ENCODE assay signal across 9 cellular contexts in genomic region chr14:68938515-68939423, GRCh38. TPM values are rescaled to one million over a fixed set of nuclear protein-coding genes. Genes with fewer than 3 reads are reported as not detected.
DNase-seq lines count a peak whose midpoint lies in the region; ATAC-seq and TF ChIP-seq lines count a peak whose summit lies in the region.
"Had no signal": no experiment of that assay in that cellular context is flagged by ENCODE, and none has a peak within 500 bp of the region (broad histone marks: within the 10 kb centered on the region; RNA-seq: fewer than 3 reads in every experiment).

No MANE protein-coding gene starts in this region.

- H3K9me2 ChIP-seq in HCT116 (ENCODE audit: insufficient read depth) = no peaks in the 10 kb centered on the region
- no peaks in the 10 kb centered on the region for H3K9me2 ChIP-seq in hepatocyte (replicated peaks; ENCODE audit: insufficient read depth)

- no peak overlapping the region for H3K4me3 Mint-ChIP-seq in stimulated activated naive B cell treated with anti-CD40 and anti-IgM and Interleukin-4, amounts not matched to agents 10 μg/mL and 1 μg/mL and 100 μg/mL, for 72 hours

- no peak for TF ChIP-seq POLR2A in HCT116 (IDR thresholded peaks at IDR 0.05; ENCODE audit: borderline replicate concordance, extremely low read depth, insufficient read depth, insufficient read length)

- BruUV-seq in HCT116 (replicated peaks; lab: Mats Ljungman, UMichigan) = no TSS peak

- 47% methylated on average over 8 of the region's 8 CpGs for WGBS in hepatocyte (ENCODE audit: low lambda C conversion rate, missing lambda C conversion rate)

- H3K27me3 ChIP-seq in HCT116 (ENCODE audit: insufficient read depth, low read length) (no peaks in the 10 kb centered on the region), adipocyte (replicated peaks; ENCODE audit: control insufficient read depth, insufficient read depth, low read length) (no peaks in the 10 kb centered on the region), hepatocyte (no peaks in the 10 kb centered on the region), skeletal muscle satellite cell (ENCODE audit: control insufficient read depth, insufficient read depth, low read length) (no peaks in the 10 kb centered on the region)

- H3K9me3 ChIP-seq in HCT116 (ENCODE audit: control insufficient read depth in 1 of 2, insufficient read depth in 1 of 2, low read depth in 1 of 2, low read length in 2 of 2) (no peaks in the 10 kb centered on the region), adipocyte (ENCODE audit: control insufficient read depth, low read length) (no peaks in the 10 kb centered on the region), hepatocyte (ENCODE audit: low read depth) (no peaks in the 10 kb centered on the region), skeletal muscle satellite cell (replicated peaks; ENCODE audit: low read length) (no peaks in the 10 kb centered on the region)

- RAD21 ChIA-PET in HCT116 (lab: Charles Lee; ENCODE audit: low non-redundant PET in 1 of 2, low total read pairs in 2 of 2, uncharacterized antibody in 2 of 2, unreplicated experiment in 2 of 2) = no interaction called here

- intact Hi-C loops in HCT116 (cut with micrococcal nuclease) = no loop called here

- H4K20me1 ChIP-seq in HCT116 (ENCODE audit: insufficient read depth) (peaks cover 8% of the 10 kb centered on the region; the same call in 1 of the 2 replicates), hepatocyte (ENCODE audit: insufficient read depth, poor library complexity, severe bottlenecking) (peaks cover 9% of the 10 kb centered on the region)

- H3K36me3 ChIP-seq in HCT116 (ENCODE audit: control insufficient read depth in 1 of 2, insufficient read depth in 2 of 2, low read length in 2 of 2) = no peaks in the 10 kb centered on the region; a peak in 1 of 4 replicates
- H3K36me3 ChIP-seq in adipocyte (ENCODE audit: control insufficient read depth, insufficient read depth, low read length, severe bottlenecking) = peaks cover 19% of the 10 kb centered on the region
- H3K36me3 ChIP-seq in hepatocyte (replicated peaks; ENCODE audit: insufficient read depth, low read depth) = no peaks in the 10 kb centered on the region
- H3K36me3 ChIP-seq in skeletal muscle satellite cell (ENCODE audit: insufficient read depth, low read length) = peaks cover 23% of the 10 kb centered on the region

- CTCF ChIA-PET in HCT116 (lab: Charles Lee) = interaction anchor here (2.1 kb wide), 1 partner anchor 27 kb away, joined by 5 read pairs; no protein-coding TSS in a partner anchor

- no peaks in the 10 kb centered on the region for H3K9me3 Mint-ChIP-seq in stimulated activated naive B cell treated with anti-CD40 and anti-IgM and Interleukin-4, amounts not matched to agents 10 μg/mL and 1 μg/mL and 100 μg/mL, for 72 hours

- H3K79me2 ChIP-seq in HCT116 (ENCODE audit: insufficient read depth, low read length) = peaks cover 94% of the 10 kb centered on the region
- H3K79me2 ChIP-seq in hepatocyte = peaks cover 81% of the 10 kb centered on the region

- POLR2A ChIA-PET in HCT116 (lab: Charles Lee) = interaction anchor here (1.1 kb wide), 1 partner anchor 11 kb away, joined by 4 read pairs; no protein-coding TSS in a partner anchor

- H2AFZ ChIP-seq in HCT116 (ENCODE audit: low read depth, low read length, poor library complexity, severe bottlenecking) (no peak overlapping the region), hepatocyte (no peak overlapping the region)

- no peaks in the 10 kb centered on the region for H3K36me3 Mint-ChIP-seq in stimulated activated naive B cell treated with anti-CD40 and anti-IgM and Interleukin-4, amounts not matched to agents 10 μg/mL and 1 μg/mL and 100 μg/mL, for 72 hours

- DNase-seq in HCT116 (ENCODE audit: low read depth, low spot score) (no peak), adipocyte (ENCODE audit: low read depth) (peak; percentile 48), hepatocyte (ENCODE audit: low spot score) (peak; percentile 63), DMS153 (lab: John Stamatoyannopoulos, UW) (no peak), GDM1 (lab: John Stamatoyannopoulos, UW) (no peak)
- DNase-seq in stimulated activated naive B cell treated with anti-CD40 and anti-IgM and Interleukin-4, amounts not matched to agents 10 μg/mL and 1 μg/mL and 100 μg/mL, for 72 hours = no peak
- DNase-seq: stimulated activated naive CD4-positive, alpha-beta T cell treated with Interleukin-2 at 50 U/mL for 16 hours had no signal

- H3K4me1 ChIP-seq in HCT116 (ENCODE audit: control insufficient read depth in 1 of 2, insufficient read depth in 2 of 2, low read length in 2 of 2) (peaks cover 45 to 65% of the 10 kb centered on the region in 2 experiments), adipocyte (ENCODE audit: control insufficient read depth, insufficient read depth, low read length) (peaks cover 47% of the 10 kb centered on the region), hepatocyte (ENCODE audit: insufficient read depth) (peaks cover 57% of the 10 kb centered on the region), skeletal muscle satellite cell (ENCODE audit: control insufficient read depth, insufficient read depth, low read length) (peaks cover 90% of the 10 kb centered on the region)

- ATAC-seq in HCT116 (no peak), HG02885 (IDR thresholded peaks at IDR 0.05; ENCODE audit: poor library complexity, unreplicated experiment) (no peak)
- ATAC-seq in stimulated activated naive B cell treated with anti-CD40 and anti-IgM and Interleukin-4, amounts not matched to agents 10 μg/mL and 1 μg/mL and 100 μg/mL, for 72 hours (replicated peaks) = no peak

- no peak for TF ChIP-seq RAD21 in HCT116 (IDR thresholded peaks at IDR 0.05; ENCODE audit: low read depth)

- H3K4me2 ChIP-seq in HCT116 (ENCODE audit: low read length) (peak overlapping the region; percentile 28; the same call in 1 of the 2 replicates), hepatocyte (peak overlapping the region; percentile 48), skeletal muscle satellite cell (ENCODE audit: low read length) (peak overlapping the region; percentile 64)

- no peaks in the 10 kb centered on the region for H3K4me1 Mint-ChIP-seq in stimulated activated naive B cell treated with anti-CD40 and anti-IgM and Interleukin-4, amounts not matched to agents 10 μg/mL and 1 μg/mL and 100 μg/mL, for 72 hours

- H3K4me3 ChIP-seq in HCT116 (replicated peaks in 1 of 2; ENCODE audit: low read depth in 1 of 2, low read length in 2 of 2) (no peak overlapping the region), adipocyte (ENCODE audit: low read length) (no peak overlapping the region), hepatocyte (no peak overlapping the region), skeletal muscle satellite cell (ENCODE audit: low read length) (peak overlapping the region; percentile 5)

- H3K9ac ChIP-seq in HCT116 (ENCODE audit: low read length) (no peak overlapping the region), adipocyte (ENCODE audit: low read length) (peak overlapping the region; percentile 17), skeletal muscle satellite cell (ENCODE audit: low read depth, low read length) (peak overlapping the region; percentile 60)

- TF ChIP-seq CTCF in HCT116 (IDR thresholded peaks at IDR 0.05 in 2 of 3, conservative IDR thresholded peaks at IDR 0.05 in 1 of 3; ENCODE audit: borderline replicate concordance in 1 of 3, insufficient read depth in 1 of 3, low read depth in 2 of 3, low read length in 2 of 3) (no peak), hepatocyte (IDR thresholded peaks at IDR 0.05; ENCODE audit: poor library complexity) (no peak)

- no peak overlapping the region for H3K27ac ChIP-seq in HCT116 (ENCODE audit: low read depth, low read length)
- H3K27ac ChIP-seq in hepatocyte = peak overlapping the region; percentile 89

- H3K27me3 Mint-ChIP-seq in stimulated activated naive B cell treated with anti-CD40 and anti-IgM and Interleukin-4, amounts not matched to agents 10 μg/mL and 1 μg/mL and 100 μg/mL, for 72 hours = no peaks in the 10 kb centered on the region

- no peak overlapping the region for H3K27ac Mint-ChIP-seq in stimulated activated naive B cell treated with anti-CD40 and anti-IgM and Interleukin-4, amounts not matched to agents 10 μg/mL and 1 μg/mL and 100 μg/mL, for 72 hours

TF ChIP-seq in HCT116, 20 proteins besides CTCF, POLR2A, EP300 and RAD21 (continues in another document):
- no peak for TF ChIP-seq ZFX (IDR thresholded peaks at IDR 0.05)
- no peak for TF ChIP-seq ATF3 (IDR thresholded peaks at IDR 0.05)
- TF ChIP-seq ELF1 (IDR thresholded peaks at IDR 0.05; ENCODE audit: borderline replicate concordance, low read depth) = no peak
- no peak for TF ChIP-seq POLR2AphosphoS5 (IDR thresholded peaks at IDR 0.05; ENCODE audit: low read depth, low read length)
- TF ChIP-seq JUND (IDR thresholded peaks at IDR 0.05) = no peak
- no peak for TF ChIP-seq SP1 (IDR thresholded peaks at IDR 0.05; ENCODE audit: low read depth)
- TF ChIP-seq MAX (IDR thresholded peaks at IDR 0.05) = no peak
- TF ChIP-seq TCF7L2 (IDR thresholded peaks at IDR 0.05; ENCODE audit: borderline replicate concordance, extremely low read depth, insufficient read depth, insufficient read length) = no peak
- no peak for TF ChIP-seq FOSL1 (IDR thresholded peaks at IDR 0.05; ENCODE audit: low read depth)
- no peak for TF ChIP-seq SRF (IDR thresholded peaks at IDR 0.05; ENCODE audit: low read depth)

RNA-seq across cellular contexts. Expression of gene ACTN1, which starts 40.3 kb away (rescaled TPM):
- total RNA-seq in HCT116 (2021; ENCODE audit: unreplicated experiment) (123 TPM), hepatocyte (82.2 and 88.0 TPM in 2 replicates)
- polyA plus RNA-seq in HCT116 (2012) = 134 and 167 TPM in 2 replicates
- 157 and 163 TPM in 2 replicates for polyA plus RNA-seq in hepatocyte
- 110 and 141 TPM in 2 replicates for total RNA-seq in skeletal muscle satellite cell (2012; rRNA removed)

Comparison
In these comparisons a context has a peak if more than half of its experiments do, and no peak if none do; other contexts are left out.
1. DNase-seq: peak in adipocyte (single experiment) and hepatocyte (single experiment); none in HCT116 (single experiment), DMS153 (single experiment), GDM1 (single experiment) and stimulated activated naive B cell treated with anti-CD40 and anti-IgM and Interleukin-4, amounts not matched to agents 10 μg/mL and 1 μg/mL and 100 μg/mL, for 72 hours (single experiment).
2. Peak in every context shown above with its lines, with median percentiles within 50 percentile points of each other: H3K4me2 ChIP-seq.